In the genomic region with DNA sequence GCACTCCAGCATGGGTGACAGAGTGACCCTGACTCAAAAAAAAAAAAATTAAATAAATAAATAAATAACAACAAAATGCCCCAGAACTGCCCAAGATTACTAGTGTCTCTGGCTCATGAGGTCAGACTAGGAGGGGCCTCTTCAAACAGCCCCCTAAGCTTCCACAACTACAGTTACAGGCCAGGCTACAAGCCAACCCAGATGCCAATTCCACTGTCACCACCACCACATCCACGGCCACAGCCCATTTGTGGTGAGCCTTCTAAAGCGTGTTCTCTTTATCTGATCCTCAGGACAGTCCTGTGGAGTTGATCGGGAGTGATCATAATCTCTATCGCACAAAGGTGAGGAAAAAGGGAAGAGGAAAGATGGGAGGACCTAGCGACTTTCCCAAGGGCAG, we compare ENCODE assay signal across 18 cellular contexts. TPM values are rescaled to one million over a fixed set of nuclear protein-coding genes. Genes with fewer than 3 reads are reported as not detected.
"Had no signal": no experiment of that assay in that cellular context is flagged by ENCODE, and none has a peak within 500 bp of the region (broad histone marks: within the 10 kb centered on the region; RNA-seq: fewer than 3 reads in every experiment).

No MANE protein-coding gene starts in this region.

- H3K27ac ChIP-seq: psoas muscle had no signal

- H3K27me3 ChIP-seq: sigmoid colon, uterus had no signal

- H3K4me1 ChIP-seq: uterus had no signal

- H3K9me3 ChIP-seq: psoas muscle, sigmoid colon, uterus had no signal

- DNase-seq: activated CD4-positive, alpha-beta T cell treated with anti-CD3 and anti-CD28 coated beads for 4 hours; activated CD8-positive, alpha-beta memory T cell treated with anti-CD3 and anti-CD28 coated beads, Interleukin-2, amount 50 U/mL, for 48 hours; activated CD8-positive, alpha-beta T cell treated with anti-CD3 and anti-CD28 coated beads, Interleukin-2, amount 10 ng/mL, durations not matched to agents 7 days and 5 days; activated naive CD4-positive, alpha-beta T cell; activated naive CD8-positive, alpha-beta T cell treated with anti-CD3 and anti-CD28 coated beads, Interleukin-2, amount 50 U/mL, for 24 hours; caudate nucleus; kidney glomerular epithelial cell; midbrain; naive B cell; nucleus accumbens; psoas muscle; sigmoid colon; stimulated activated CD4-positive, alpha-beta T cell treated with anti-CD3 and anti-CD28 coated beads, Interleukin-4, amount 100 ng/mL, for 1 hour; stimulated activated CD8-positive, alpha-beta memory T cell treated with anti-CD3 and anti-CD28 coated beads, Interleukin-4, amount 100 ng/mL, for 48 hours; stimulated activated naive CD8-positive, alpha-beta T cell treated with anti-CD3 and anti-CD28 coated beads, Interleukin-15, Interleukin-2, amounts not matched to agents 100 U/mL and 50 U/mL, for 24 hours; T-helper 1 cell; uterus had no signal

- ATAC-seq: activated CD8-positive, alpha-beta T cell treated with anti-CD3 and anti-CD28 coated beads, Interleukin-2, amount 10 ng/mL, durations not matched to agents 7 days and 5 days; activated naive CD8-positive, alpha-beta T cell treated with anti-CD3 and anti-CD28 coated beads, Interleukin-2, amount 50 U/mL, for 24 hours; psoas muscle; stimulated activated naive CD8-positive, alpha-beta T cell treated with anti-CD3 and anti-CD28 coated beads, Interleukin-15, Interleukin-2, amounts not matched to agents 100 U/mL and 50 U/mL, for 24 hours had no signal

- H3K4me3 ChIP-seq: psoas muscle, sigmoid colon, uterus had no signal

- H3K36me3 ChIP-seq: sigmoid colon, uterus had no signal

RNA-seq across cellular contexts. Expression of a gene that starts 36.6 kb away (rescaled TPM):
- total RNA-seq: activated CD8-positive, alpha-beta T cell treated with anti-CD3 and anti-CD28 coated beads, Interleukin-2, amount 10 ng/mL, durations not matched to agents 7 days and 5 days; activated T-helper 1 cell treated with anti-CD3 and anti-CD28 coated beads, Interleukin-12 subunit alpha, Interleukin-12 subunit beta, Interleukin-2, Interleukin-4 antibody, amounts not matched to agents 30 ng/mL and 10 ng/mL and 1 ng/mL, durations not matched to agents 14 hours and 24 hours and 36 hours had no signal
